ENCODE assay signal across 10 cellular contexts in the genomic region with DNA sequence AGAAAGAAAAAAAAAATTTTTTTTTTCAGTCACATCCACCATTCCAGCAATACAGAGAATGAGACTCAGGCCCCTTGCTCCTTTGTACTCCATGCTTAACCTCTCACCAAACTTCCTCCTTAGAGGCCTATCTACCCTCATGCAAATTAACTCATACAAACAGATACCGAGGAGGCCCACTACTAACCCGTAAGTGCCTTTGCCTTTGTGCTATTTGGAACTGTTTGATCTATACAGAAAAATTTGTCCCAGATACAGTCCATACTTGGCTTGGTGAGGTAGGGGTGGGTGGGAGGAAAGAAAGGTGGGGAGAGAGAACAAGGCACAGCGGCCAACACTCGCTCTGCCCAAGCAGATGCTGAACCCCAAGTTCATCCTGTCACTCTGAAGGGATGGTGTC.
DNase-seq lines count a peak whose midpoint lies in the region; ATAC-seq and TF ChIP-seq lines count a peak whose summit lies in the region.
"Had no signal": no experiment of that assay in that cellular context is flagged by ENCODE, and none has a peak within 500 bp of the region (broad histone marks: within the 10 kb centered on the region; RNA-seq: fewer than 3 reads in every experiment).

No MANE protein-coding gene starts in this region.

- H3K79me2 ChIP-seq in mammary epithelial cell (ENCODE audit: insufficient read depth, low read length): no peaks in the 10 kb centered on the region

- no peaks in the 10 kb centered on the region; the same call in 1 of the 2 replicates for H3K9me3 ChIP-seq in AG04450 (ENCODE audit: control insufficient read depth, insufficient read depth, low read length)
- H3K9me3 ChIP-seq in mammary epithelial cell (replicated peaks; ENCODE audit: insufficient read depth, low read length): no peaks in the 10 kb centered on the region
- no peaks in the 10 kb centered on the region for H3K9me3 ChIP-seq in upper lobe of right lung

- H3K4me3 ChIP-seq in AG04450 (ENCODE audit: low read depth, low read length): no peak overlapping the region
- H3K4me3 ChIP-seq in mammary epithelial cell (replicated peaks in 1 of 3; ENCODE audit: insufficient read depth in 1 of 3, low read depth in 2 of 3, low read length in 3 of 3): no peak overlapping the region
- no peak overlapping the region for H3K4me3 ChIP-seq in upper lobe of right lung

- intact Hi-C loops in mammary epithelial cell (cut with micrococcal nuclease) (loop anchor here (1.0 to 2.0 kb wide), 4 partner anchors 11 to 87 kb away; a partner anchor contains a TSS), upper lobe of right lung (cut with DNase I) (no loop called here)

- 88% methylated on average over 3 of the region's 4 CpGs for WGBS in mammary epithelial cell (ENCODE audit: low coverage, missing lambda C conversion rate)

- dilution Hi-C loops in mammary epithelial cell (cut with HindIII; ENCODE audit: low sequenced_read_pairs): loop anchor here (5.0 to 10.0 kb wide), 4 partner anchors 37 to 85 kb away; no protein-coding TSS in a partner anchor

- peak overlapping the region; percentile 97 for H3K27ac ChIP-seq in AG04450 (ENCODE audit: low read depth, low read length)
- peak overlapping the region; percentile 87 for H3K27ac ChIP-seq in mammary epithelial cell (ENCODE audit: insufficient read depth, low read depth, low read length)
- no peak overlapping the region for H3K27ac ChIP-seq in upper lobe of right lung

- no peak overlapping the region for H2AFZ ChIP-seq in mammary epithelial cell (ENCODE audit: low read depth, low read length)

- no peak for DNase-seq in AG04450 (ENCODE audit: low read depth, low spot score)
- DNase-seq in mammary epithelial cell: no peak
- no peak for DNase-seq in KG1 (lab: John Stamatoyannopoulos, UW)
- DNase-seq in activated CD8-positive, alpha-beta memory T cell treated with anti-CD3 and anti-CD28 coated beads, Interleukin-2, amount 50 U/mL, for 4 hours: no peak
- no peak for DNase-seq in activated T-cell treated with anti-CD3 and anti-CD28 coated beads, Interleukin-2, amount 50 U/mL, for 72 hours
- no peak for DNase-seq in upper lobe of right lung
- DNase-seq: NCI-H187 treated with DMSO at 0.1 percent for 48 hours; stimulated activated CD4-positive, alpha-beta T cell treated with anti-CD3 and anti-CD28 coated beads, Interleukin-12 subunit alpha, Interleukin-12 subunit beta, amount 100 ng/mL, for 4 hours had no signal

- no peaks in the 10 kb centered on the region for H3K9me3 Mint-ChIP-seq in activated T-cell treated with anti-CD3 and anti-CD28 coated beads, Interleukin-2, amount 50 U/mL, for 72 hours

- H3K27ac Mint-ChIP-seq in activated T-cell treated with anti-CD3 and anti-CD28 coated beads, Interleukin-2, amount 50 U/mL, for 72 hours: no peak overlapping the region

- POLR2A ChIA-PET in AG04450 (lab: Yijun Ruan, JAX): interaction anchor here (2.4 kb wide), 1 partner anchor 16 kb away, joined by 16 read pairs; no protein-coding TSS in a partner anchor

- peaks cover 67% of the 10 kb centered on the region for H3K4me1 ChIP-seq in mammary epithelial cell (ENCODE audit: insufficient read depth, low read length)
- peaks cover 7% of the 10 kb centered on the region for H3K4me1 ChIP-seq in upper lobe of right lung

- peak overlapping the region; percentile 12 for H3K9ac ChIP-seq in mammary epithelial cell (ENCODE audit: insufficient read depth, low read length)

- H3K27me3 ChIP-seq in AG04450 (ENCODE audit: control insufficient read depth, insufficient read depth, low read length): no peaks in the 10 kb centered on the region
- no peaks in the 10 kb centered on the region for H3K27me3 ChIP-seq in mammary epithelial cell (ENCODE audit: insufficient read depth, low read length)
- no peaks in the 10 kb centered on the region for H3K27me3 ChIP-seq in upper lobe of right lung

- in situ Hi-C loops in mammary epithelial cell (cut with MboI; ENCODE audit: low sequenced_read_pairs in 2 of 2): loop anchor here in 1 of 2 donors (5.0 kb wide), 1 partner anchor 87 kb away; a partner anchor contains a TSS

- H3K4me3 Mint-ChIP-seq in activated T-cell treated with anti-CD3 and anti-CD28 coated beads, Interleukin-2, amount 50 U/mL, for 72 hours: peak overlapping the region in 1 of 2 donors; percentile 19

- H4K20me1 ChIP-seq in mammary epithelial cell (ENCODE audit: insufficient read depth, low read length): no peaks in the 10 kb centered on the region

- BruUV-seq in mammary epithelial cell (replicated peaks; lab: Mats Ljungman, UMichigan): TSS peak; percentile 81

- H3K4me2 ChIP-seq in mammary epithelial cell (ENCODE audit: insufficient read depth, low read depth, low read length): no peak overlapping the region

- TF ChIP-seq CTCF in AG04450 (IDR thresholded peaks at IDR 0.05; ENCODE audit: low read depth, low read length) (no peak), mammary epithelial cell (conservative IDR thresholded peaks at IDR 0.05 in 1 of 2, IDR thresholded peaks at IDR 0.05 in 1 of 2; ENCODE audit: extremely low read depth in 1 of 2, insufficient read depth in 1 of 2, low read depth in 1 of 2, low read length in 2 of 2) (no peak), upper lobe of right lung (IDR thresholded peaks at IDR 0.05) (no peak)

- CTCF ChIA-PET in AG04450 (lab: Charles Lee): no interaction called here
- CTCF ChIA-PET in mammary epithelial cell (lab: Charles Lee; ENCODE audit: low non-redundant PET): no interaction called here

- H3K36me3 Mint-ChIP-seq in activated T-cell treated with anti-CD3 and anti-CD28 coated beads, Interleukin-2, amount 50 U/mL, for 72 hours (ENCODE audit: insufficient read depth in 2 of 2): peaks cover 0 to 3% of the 10 kb centered on the region in 2 donors

- H3K36me3 ChIP-seq in mammary epithelial cell (ENCODE audit: insufficient read depth, low read length): no peaks in the 10 kb centered on the region
- H3K36me3 ChIP-seq in upper lobe of right lung: no peaks in the 10 kb centered on the region

- H3K27me3 Mint-ChIP-seq in activated T-cell treated with anti-CD3 and anti-CD28 coated beads, Interleukin-2, amount 50 U/mL, for 72 hours (ENCODE audit: low read depth): no peaks in the 10 kb centered on the region

- ATAC-seq in GM19395 (IDR thresholded peaks at IDR 0.05; ENCODE audit: unreplicated experiment) (peak; percentile 43), HG03354 (IDR thresholded peaks at IDR 0.05; ENCODE audit: poor library complexity, severe bottlenecking, unreplicated experiment) (peak; percentile 27), upper lobe of right lung (no peak)
- no peak for ATAC-seq in activated T-cell treated with anti-CD3 and anti-CD28 coated beads, Interleukin-2, amount 50 U/mL, for 72 hours (replicated peaks in 1 of 2)

- H3K4me1 Mint-ChIP-seq in activated T-cell treated with anti-CD3 and anti-CD28 coated beads, Interleukin-2, amount 50 U/mL, for 72 hours (ENCODE audit: low read depth): peaks cover 66% of the 10 kb centered on the region

Comparison
In these comparisons a context has a peak if more than half of its experiments do, and no peak if none do; other contexts are left out.
1. ATAC-seq: peak in GM19395 (single experiment) and HG03354 (single experiment); none in activated T-cell treated with anti-CD3 and anti-CD28 coated beads, Interleukin-2, amount 50 U/mL, for 72 hours (0 of 2) and upper lobe of right lung (single experiment).